ENCODE assay signal across 8 cellular contexts in the genomic region with DNA sequence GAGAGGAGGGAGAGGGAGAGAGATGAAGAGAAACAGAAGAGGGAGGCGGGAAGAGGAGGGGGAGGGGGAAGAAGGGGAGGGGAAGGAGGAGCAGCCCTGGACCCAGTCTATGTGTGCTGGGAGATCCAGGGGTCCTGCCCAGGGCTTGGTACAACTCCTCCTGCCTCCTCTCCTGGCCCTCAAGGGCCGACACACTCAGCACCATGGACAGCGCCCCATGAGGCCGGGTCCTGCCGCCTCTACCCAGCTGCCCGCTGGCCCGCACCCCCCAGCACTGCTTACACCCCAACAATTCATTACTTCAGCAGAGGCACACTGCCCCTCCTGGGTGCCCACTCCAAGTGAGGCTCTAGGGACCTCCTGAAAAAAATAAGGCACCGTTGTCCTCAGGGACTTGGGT. TPM values are rescaled to one million over a fixed set of nuclear protein-coding genes. Genes with fewer than 3 reads are reported as not detected.
DNase-seq lines count a peak whose midpoint lies in the region; ATAC-seq and TF ChIP-seq lines count a peak whose summit lies in the region.
"Not testable (repeated sequence)": the region's sequence is repeated elsewhere in the genome, so short reads cannot be mapped to it uniquely, and the experiment has no call there.

No MANE protein-coding gene starts in this region.

- not testable (repeated sequence) for H3K4me1 ChIP-seq in neural progenitor cell, upper lobe of right lung

- not testable (repeated sequence) for H3K9me3 ChIP-seq in neural progenitor cell (ENCODE audit: low read depth); upper lobe of right lung

- H3K27ac Mint-ChIP-seq in WTC11; activated T-helper 2 cell treated with anti-CD3 and anti-CD28 coated beads, Interferon-gamma antibody, Interleukin-2, Interleukin-4, amounts not matched to agents 10 μg/mL and 5 μg/mL and 100 μg/mL, durations not matched to agents 14 hours and 24 hours and 36 hours; immature natural killer cell; neural progenitor cell: not testable (repeated sequence)

- DNase-seq in GM12865 (ENCODE audit: low read depth), result peak; percentile 8
- peak; percentile 15 for DNase-seq in NCI-H460 (ENCODE audit: extremely low read depth, low read depth)
- DNase-seq in WTC11 (ENCODE audit: low spot score), result peak; percentile 71
- peak; percentile 30 for DNase-seq in activated T-helper 2 cell treated with anti-CD3 and anti-CD28 coated beads, Interferon-gamma antibody, Interleukin-2, Interleukin-4, amounts not matched to agents 10 μg/mL and 5 μg/mL and 100 μg/mL, durations not matched to agents 14 hours and 24 hours and 36 hours (ENCODE audit: low spot score)
- peak; percentile 68 for DNase-seq in ecto neural progenitor cell (ENCODE audit: low spot score)
- DNase-seq in immature natural killer cell, result peak; percentile 12 to 28 (median 16)
- peak; percentile 62 for DNase-seq in neural progenitor cell (ENCODE audit: low spot score)
- DNase-seq in upper lobe of right lung, result not testable (repeated sequence)

- intact Hi-C loops in activated T-helper 2 cell treated with anti-CD3 and anti-CD28 coated beads, Interferon-gamma antibody, Interleukin-2, Interleukin-4, amounts not matched to agents 10 μg/mL and 5 μg/mL and 100 μg/mL, durations not matched to agents 14 hours and 24 hours and 36 hours (cut with micrococcal nuclease); upper lobe of right lung (cut with DNase I): not testable (repeated sequence)

- not testable (repeated sequence) for H3K4me3 Mint-ChIP-seq in WTC11; activated T-helper 2 cell treated with anti-CD3 and anti-CD28 coated beads, Interferon-gamma antibody, Interleukin-2, Interleukin-4, amounts not matched to agents 10 μg/mL and 5 μg/mL and 100 μg/mL, durations not matched to agents 14 hours and 24 hours and 36 hours (ENCODE audit: low read depth); immature natural killer cell; neural progenitor cell

- not testable (repeated sequence) for H3K79me2 ChIP-seq in neural progenitor cell (ENCODE audit: low read depth)

- peak; percentile 56 for ATAC-seq in WTC11
- peak; percentile 63 for ATAC-seq in upper lobe of right lung

- H3K9me3 Mint-ChIP-seq in WTC11; activated T-helper 2 cell treated with anti-CD3 and anti-CD28 coated beads, Interferon-gamma antibody, Interleukin-2, Interleukin-4, amounts not matched to agents 10 μg/mL and 5 μg/mL and 100 μg/mL, durations not matched to agents 14 hours and 24 hours and 36 hours; immature natural killer cell; neural progenitor cell: not testable (repeated sequence)

- H4K20me1 ChIP-seq in neural progenitor cell (ENCODE audit: low read depth), result not testable (repeated sequence)

- not testable (repeated sequence) for H2AFZ ChIP-seq in neural progenitor cell (replicated peaks)

- CTCF ChIA-PET in WTC11 (lab: Charles Lee), result not testable (repeated sequence)

- not testable (repeated sequence) for H3K36me3 ChIP-seq in neural progenitor cell, upper lobe of right lung

- H3K36me3 Mint-ChIP-seq in WTC11; activated T-helper 2 cell treated with anti-CD3 and anti-CD28 coated beads, Interferon-gamma antibody, Interleukin-2, Interleukin-4, amounts not matched to agents 10 μg/mL and 5 μg/mL and 100 μg/mL, durations not matched to agents 14 hours and 24 hours and 36 hours (ENCODE audit: low read depth); immature natural killer cell; neural progenitor cell: not testable (repeated sequence)

- H3K4me3 ChIP-seq in GM12865 (ENCODE audit: low read depth, low read length); neural progenitor cell; upper lobe of right lung: not testable (repeated sequence)

- not testable (repeated sequence) for H3K4me2 ChIP-seq in neural progenitor cell

- not testable (repeated sequence) for TF ChIP-seq CTCF in GM12865 (IDR thresholded peaks at IDR 0.05; ENCODE audit: insufficient read depth, low read depth, low read length, missing control alignments); WTC11 (IDR thresholded peaks at IDR 0.05); neural progenitor cell (IDR thresholded peaks at IDR 0.05); upper lobe of right lung (IDR thresholded peaks at IDR 0.05)

- not testable (repeated sequence) for H3F3A ChIP-seq in neural progenitor cell (ENCODE audit: low read depth)

- peaks cover 37% of the 10 kb centered on the region for H3K27me3 Mint-ChIP-seq in WTC11 (ENCODE audit: low read depth)
- H3K27me3 Mint-ChIP-seq in activated T-helper 2 cell treated with anti-CD3 and anti-CD28 coated beads, Interferon-gamma antibody, Interleukin-2, Interleukin-4, amounts not matched to agents 10 μg/mL and 5 μg/mL and 100 μg/mL, durations not matched to agents 14 hours and 24 hours and 36 hours (ENCODE audit: low read depth), result peaks cover 20% of the 10 kb centered on the region
- H3K27me3 Mint-ChIP-seq in immature natural killer cell (ENCODE audit: low read depth in 3 of 3), result not testable (repeated sequence)
- H3K27me3 Mint-ChIP-seq in neural progenitor cell (ENCODE audit: insufficient read depth, low read depth), result peaks cover 18% of the 10 kb centered on the region

- not testable (repeated sequence) for H3K4me1 Mint-ChIP-seq in WTC11; activated T-helper 2 cell treated with anti-CD3 and anti-CD28 coated beads, Interferon-gamma antibody, Interleukin-2, Interleukin-4, amounts not matched to agents 10 μg/mL and 5 μg/mL and 100 μg/mL, durations not matched to agents 14 hours and 24 hours and 36 hours (ENCODE audit: low read depth); immature natural killer cell; neural progenitor cell

- peaks cover 44% of the 10 kb centered on the region for H3K27me3 ChIP-seq in neural progenitor cell
- H3K27me3 ChIP-seq in upper lobe of right lung, result not testable (repeated sequence)

- not testable (repeated sequence) for H3K9ac ChIP-seq in neural progenitor cell

- H3K27ac ChIP-seq in neural progenitor cell, upper lobe of right lung: not testable (repeated sequence)

- POLR2A ChIA-PET in WTC11 (lab: Charles Lee), result not testable (repeated sequence)

TF ChIP-seq in WTC11, 78 proteins besides CTCF, POLR2A, EP300 and RAD21 (continues in another document):
- 0 out of 2 replicates have a peak, but pooled peaks have one; percentile 18 for TF ChIP-seq TEAD1 (CRISPR knock-in tag; IDR thresholded peaks at IDR 0.05)
- TF ChIP-seq, protein P1, sequence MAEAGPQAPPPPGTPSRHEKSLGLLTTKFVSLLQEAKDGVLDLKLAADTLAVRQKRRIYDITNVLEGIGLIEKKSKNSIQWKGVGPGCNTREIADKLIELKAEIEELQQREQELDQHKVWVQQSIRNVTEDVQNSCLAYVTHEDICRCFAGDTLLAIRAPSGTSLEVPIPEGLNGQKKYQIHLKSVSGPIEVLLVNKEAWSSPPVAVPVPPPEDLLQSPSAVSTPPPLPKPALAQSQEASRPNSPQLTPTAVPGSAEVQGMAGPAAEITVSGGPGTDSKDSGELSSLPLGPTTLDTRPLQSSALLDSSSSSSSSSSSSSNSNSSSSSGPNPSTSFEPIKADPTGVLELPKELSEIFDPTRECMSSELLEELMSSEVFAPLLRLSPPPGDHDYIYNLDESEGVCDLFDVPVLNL (CRISPR knock-in tag; IDR thresholded peaks at IDR 0.05; ENCODE audit: borderline replicate concordance, low read depth), result 0 out of 2 replicates have a peak, but pooled peaks have one; percentile 39

RNA-seq across cellular contexts. Expression of a gene that starts 26.5 kb away (rescaled TPM):
- total RNA-seq in NCI-H460 (2014; rRNA removed; shearing (Covaris generic)), result 2.5 and 2.8 TPM in 2 replicates
- polyA plus RNA-seq in NCI-H460 (2014; cell fraction: nucleus; rRNA removed), result 3.8 and 5.5 TPM in 2 replicates
- total RNA-seq in WTC11 (2021), result 0.44 to 0.69 TPM (median 0.66 TPM) in 3 replicates
- total RNA-seq in activated T-helper 2 cell treated with anti-CD3 and anti-CD28 coated beads, Interferon-gamma antibody, Interleukin-2, Interleukin-4, amounts not matched to agents 10 μg/mL and 5 μg/mL and 100 μg/mL, durations not matched to agents 14 hours and 24 hours and 36 hours, result 0.82 and 1.2 TPM in 2 replicates
- polyA plus RNA-seq in immature natural killer cell, result under 1 TPM; 0.09 to 0.23 (median 0.22) TPM
- 0.37 and 0.68 TPM in 2 replicates for total RNA-seq in neural progenitor cell (ENCODE audit: low replicate concordance)
- 2.7 TPM for total RNA-seq in upper lobe of right lung
